In the genomic region with DNA sequence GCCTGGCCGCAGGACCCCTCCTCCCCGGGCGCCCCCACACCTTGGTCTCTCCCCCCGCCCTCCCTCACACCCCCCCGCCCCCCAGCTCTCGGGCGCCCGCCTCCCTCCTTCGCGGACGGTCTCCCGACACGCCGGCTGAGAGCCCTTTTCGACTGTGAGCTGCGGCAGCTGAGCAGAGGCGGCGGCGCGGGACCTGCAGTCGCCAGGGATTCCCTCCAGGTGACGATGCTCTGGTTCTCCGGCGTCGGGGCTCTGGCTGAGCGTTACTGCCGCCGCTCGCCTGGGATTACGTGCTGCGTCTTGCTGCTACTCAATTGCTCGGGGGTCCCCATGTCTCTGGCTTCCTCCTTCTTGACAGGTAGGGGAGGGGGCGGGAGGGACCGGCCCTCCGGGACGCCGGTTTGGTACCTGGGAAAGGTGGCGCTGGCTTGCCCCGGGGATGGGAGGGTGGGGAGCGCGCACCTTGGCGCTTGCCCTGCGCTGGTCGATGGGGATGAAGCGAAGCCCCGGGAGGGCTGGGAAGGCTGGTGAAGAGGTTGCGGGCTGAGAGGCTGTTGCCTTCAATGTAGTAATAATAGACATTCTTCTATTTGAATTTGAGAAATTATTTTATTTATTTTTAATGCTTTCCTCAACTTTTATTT, we compare ENCODE assay signal across 8 cellular contexts. TPM values are rescaled to one million over a fixed set of nuclear protein-coding genes. Genes with fewer than 3 reads are reported as not detected.
DNase-seq lines count a peak whose midpoint lies in the region; ATAC-seq lines count a peak whose summit lies in the region.

Gene BMPER (plus strand): TSS at position 151 of the 644 bp plus-strand sequence. CDS start 75 bp downstream, at position 226.

- H3K27me3 Mint-ChIP-seq in activated CD4-positive, alpha-beta T cell treated with anti-CD3 and anti-CD28 coated beads, Interleukin-2, amount 10 ng/mL, durations not matched to agents 7 days and 5 days: peaks cover 63% of the 10 kb centered on the region

- peak within 1 kb of the TSS; percentile 57 for H3K4me3 Mint-ChIP-seq in activated CD4-positive, alpha-beta T cell treated with anti-CD3 and anti-CD28 coated beads, Interleukin-2, amount 10 ng/mL, durations not matched to agents 7 days and 5 days
- peak within 1 kb of the TSS; percentile 67 for H3K4me3 Mint-ChIP-seq in stimulated activated effector memory CD8-positive, alpha-beta T cell treated with anti-CD3 and anti-CD28 coated beads, Interleukin-12 subunit alpha, Interleukin-12 subunit beta, amount 100 ng/mL, for 72 hours

- peaks cover 4% of the 10 kb centered on the region for H3K27me3 ChIP-seq in layer of hippocampus (ENCODE audit: control insufficient read depth, insufficient read depth, low read length)

- POLR2A ChIA-PET in activated CD4-positive, alpha-beta T cell treated with anti-CD3 and anti-CD28 coated beads, Interleukin-2, amount 10 ng/mL, durations not matched to agents 7 days and 5 days (lab: Charles Lee): no interaction called here

- no peaks in the 10 kb centered on the region for H3K36me3 Mint-ChIP-seq in activated CD4-positive, alpha-beta T cell treated with anti-CD3 and anti-CD28 coated beads, Interleukin-2, amount 10 ng/mL, durations not matched to agents 7 days and 5 days (ENCODE audit: low read depth)
- no peaks in the 10 kb centered on the region for H3K36me3 Mint-ChIP-seq in stimulated activated effector memory CD8-positive, alpha-beta T cell treated with anti-CD3 and anti-CD28 coated beads, Interleukin-12 subunit alpha, Interleukin-12 subunit beta, amount 100 ng/mL, for 72 hours

- peak; percentile 8 for DNase-seq in activated CD4-positive, alpha-beta T cell treated with anti-CD3 and anti-CD28 coated beads, Interleukin-2, amount 10 ng/mL, durations not matched to agents 7 days and 5 days
- DNase-seq in activated CD4-positive, alpha-beta T cell treated with anti-CD3 and anti-CD28 coated beads for 1 hour: no peak
- peak; percentile 43 to 85 for DNase-seq in NCI-H526 (lab: John Stamatoyannopoulos, UW)
- DNase-seq in caudate nucleus (lab: John Stamatoyannopoulos, UW): peak in 33 of 61 donors; percentile 7 to 74 (median 35)
- DNase-seq in stimulated activated effector memory CD8-positive, alpha-beta T cell treated with anti-CD3 and anti-CD28 coated beads, Interleukin-12 subunit alpha, Interleukin-12 subunit beta, amount 100 ng/mL, for 72 hours (ENCODE audit: low spot score in 2 of 2): no peak

- H3K9me3 Mint-ChIP-seq in activated CD4-positive, alpha-beta T cell treated with anti-CD3 and anti-CD28 coated beads, Interleukin-2, amount 10 ng/mL, durations not matched to agents 7 days and 5 days: no peaks in the 10 kb centered on the region
- no peaks in the 10 kb centered on the region for H3K9me3 Mint-ChIP-seq in stimulated activated effector memory CD8-positive, alpha-beta T cell treated with anti-CD3 and anti-CD28 coated beads, Interleukin-12 subunit alpha, Interleukin-12 subunit beta, amount 100 ng/mL, for 72 hours

- peak; percentile 17 for ATAC-seq in stimulated activated effector memory CD8-positive, alpha-beta T cell treated with anti-CD3 and anti-CD28 coated beads, Interleukin-12 subunit alpha, Interleukin-12 subunit beta, amount 100 ng/mL, for 72 hours
- no peak for ATAC-seq in HG02678 (IDR thresholded peaks at IDR 0.05; ENCODE audit: unreplicated experiment)
- no peak for ATAC-seq in GM18498 (IDR thresholded peaks at IDR 0.05; ENCODE audit: unreplicated experiment)

- H3K27ac Mint-ChIP-seq in activated CD4-positive, alpha-beta T cell treated with anti-CD3 and anti-CD28 coated beads, Interleukin-2, amount 10 ng/mL, durations not matched to agents 7 days and 5 days: no peak within 1 kb of the TSS
- no peak within 1 kb of the TSS for H3K27ac Mint-ChIP-seq in stimulated activated effector memory CD8-positive, alpha-beta T cell treated with anti-CD3 and anti-CD28 coated beads, Interleukin-12 subunit alpha, Interleukin-12 subunit beta, amount 100 ng/mL, for 72 hours

- CTCF ChIA-PET in activated CD4-positive, alpha-beta T cell treated with anti-CD3 and anti-CD28 coated beads, Interleukin-2, amount 10 ng/mL, durations not matched to agents 7 days and 5 days (lab: Charles Lee): no interaction called here

- peaks cover 8% of the 10 kb centered on the region for H3K4me1 Mint-ChIP-seq in activated CD4-positive, alpha-beta T cell treated with anti-CD3 and anti-CD28 coated beads, Interleukin-2, amount 10 ng/mL, durations not matched to agents 7 days and 5 days
- H3K4me1 Mint-ChIP-seq in stimulated activated effector memory CD8-positive, alpha-beta T cell treated with anti-CD3 and anti-CD28 coated beads, Interleukin-12 subunit alpha, Interleukin-12 subunit beta, amount 100 ng/mL, for 72 hours: peaks cover 6% of the 10 kb centered on the region

- H3K27ac ChIP-seq in caudate nucleus (ENCODE audit: low read depth, low read length) (peak within 1 kb of the TSS; percentile 55), layer of hippocampus (ENCODE audit: low read depth, low read length) (peak within 1 kb of the TSS; percentile 38)

RNA-seq across cellular contexts. Expression of gene BMPER, which starts in this region (rescaled TPM):
- not detected for total RNA-seq in activated CD4-positive, alpha-beta T cell treated with anti-CD3 and anti-CD28 coated beads, Interleukin-2, amount 10 ng/mL, durations not matched to agents 7 days and 5 days

Comparison
In these comparisons a context has a peak if more than half of its experiments do, and no peak if none do; other contexts are left out.
1. Peak in DNase-seq in activated CD4-positive, alpha-beta T cell treated with anti-CD3 and anti-CD28 coated beads, Interleukin-2, amount 10 ng/mL, durations not matched to agents 7 days and 5 days; RNA of the gene not detected or under 1 TPM.
2. DNase-seq: peak in NCI-H526 (2 of 2) and caudate nucleus (33 of 61); none in activated CD4-positive, alpha-beta T cell treated with anti-CD3 and anti-CD28 coated beads for 1 hour (single experiment) and stimulated activated effector memory CD8-positive, alpha-beta T cell treated with anti-CD3 and anti-CD28 coated beads, Interleukin-12 subunit alpha, Interleukin-12 subunit beta, amount 100 ng/mL, for 72 hours (0 of 2).